Comparison of ENCODE assay signal across 9 cellular contexts in genomic region chr15:80153900-80154299, GRCh38. TPM values are rescaled to one million over a fixed set of nuclear protein-coding genes. Genes with fewer than 3 reads are reported as not detected.
DNase-seq lines count a peak whose midpoint lies in the region; ATAC-seq, FAIRE-seq and TF ChIP-seq lines count a peak whose summit lies in the region.
"Had no signal": no experiment of that assay in that cellular context is flagged by ENCODE, and none has a peak within 500 bp of the region (broad histone marks: within the 10 kb centered on the region; RNA-seq: fewer than 3 reads in every experiment).

No MANE protein-coding gene starts in this region.

- peaks cover 37% of the 10 kb centered on the region for H3K4me1 Mint-ChIP-seq in HFFc6 (ENCODE audit: low read depth)

- TF ChIP-seq CTCF in HFFc6 (IDR thresholded peaks at IDR 0.05) (no peak), lower lobe of right lung (IDR thresholded peaks at IDR 0.05) (no peak)

- H3K4me3 Mint-ChIP-seq in HFFc6, result peak overlapping the region; percentile 94

- H3K9me3 Mint-ChIP-seq in HFFc6, result no peaks in the 10 kb centered on the region

- H3K27ac ChIP-seq in ACC112 (ENCODE audit: low read depth, low read length), result peak overlapping the region; percentile 5; the same call in 1 of the 2 replicates
- H3K27ac ChIP-seq in lower lobe of right lung, result peak overlapping the region; percentile 77

- peak overlapping the region; percentile 93 for H3K27ac Mint-ChIP-seq in HFFc6

- no peak for ATAC-seq in lower lobe of right lung

- no peak overlapping the region for H2AFZ ChIP-seq in ACC112 (ENCODE audit: low read length, unreplicated experiment)

- no peaks in the 10 kb centered on the region for H3K79me2 ChIP-seq in ACC112 (ENCODE audit: control insufficient read depth, insufficient read depth, low read length, unreplicated experiment)

- H3K27me3 ChIP-seq in ACC112 (ENCODE audit: insufficient read depth, low read length) (no peaks in the 10 kb centered on the region), adipocyte (replicated peaks; ENCODE audit: control insufficient read depth, insufficient read depth, low read length) (no peaks in the 10 kb centered on the region), lower lobe of right lung (ENCODE audit: low read depth) (no peaks in the 10 kb centered on the region)

- H3K36me3 Mint-ChIP-seq in HFFc6 (ENCODE audit: low read depth), result peaks cover 16% of the 10 kb centered on the region

- 0 out of 2 replicates have a peak, but pooled peaks cover 2% of the 10 kb centered on the region for H3K27me3 Mint-ChIP-seq in HFFc6 (ENCODE audit: insufficient read depth)

- H3K9ac ChIP-seq in adipocyte (ENCODE audit: low read length), result peak overlapping the region; percentile 86

- H3K9me3 ChIP-seq in adipocyte (ENCODE audit: control insufficient read depth, low read length) (no peaks in the 10 kb centered on the region), lower lobe of right lung (no peaks in the 10 kb centered on the region)

- H3K4me1 ChIP-seq in ACC112 (ENCODE audit: control insufficient read depth, insufficient read depth, low read length, unreplicated experiment), result peaks cover 13% of the 10 kb centered on the region
- H3K4me1 ChIP-seq in adipocyte (ENCODE audit: control insufficient read depth, insufficient read depth, low read length), result peaks cover 31% of the 10 kb centered on the region
- H3K4me1 ChIP-seq in lower lobe of right lung, result peaks cover 41% of the 10 kb centered on the region

- H3K36me3 ChIP-seq in ACC112 (ENCODE audit: insufficient read depth, low read length) (no peaks in the 10 kb centered on the region), adipocyte (ENCODE audit: control insufficient read depth, insufficient read depth, low read length, severe bottlenecking) (peaks cover 9% of the 10 kb centered on the region), lower lobe of right lung (no peaks in the 10 kb centered on the region)

- peak overlapping the region; percentile 94 for H3K4me3 ChIP-seq in ACC112 (ENCODE audit: low read depth, low read length)
- H3K4me3 ChIP-seq in adipocyte (ENCODE audit: low read length), result peak overlapping the region; percentile 89
- H3K4me3 ChIP-seq in lower lobe of right lung, result peak overlapping the region; percentile 74

- intact Hi-C loops in lower lobe of right lung (cut with DNase I), result no loop called here

- FAIRE-seq in GM19239 (lab: Jason Lieb, UNC), result no peak
- FAIRE-seq: bronchial epithelial cell had no signal

- in situ Hi-C loops in ACHN (cut with HindIII; ENCODE audit: low pct_ligation_motif_present, low pct_unique_long_range_greater_than_20kb, low sequenced_read_pairs), result no loop called here

- DNase-seq in HFFc6 (no peak), adipocyte (ENCODE audit: low read depth) (peak; percentile 37), lower lobe of right lung (no peak), GM19239 (ENCODE audit: insufficient read length, low spot score) (no peak), 8988T (no peak), ACHN (no peak), DMS 273 treated with DMSO at 0.1 percent for 48 hours (lab: John Stamatoyannopoulos, UW) (no peak)

RNA-seq across cellular contexts. Expression of gene FAH, which starts 1.1 kb away (rescaled TPM):
- total RNA-seq in HFFc6 (2021; fragmentation: NEBNext Ultra II Directional; extraction: Animal tissue kit (Norgen Biotek cat#: 25700)), result 10 to 100 TPM; 51.1 to 75.4 (median 61.1) TPM
- total RNA-seq in lower lobe of right lung, result 25.6 TPM
